In the genomic region with DNA sequence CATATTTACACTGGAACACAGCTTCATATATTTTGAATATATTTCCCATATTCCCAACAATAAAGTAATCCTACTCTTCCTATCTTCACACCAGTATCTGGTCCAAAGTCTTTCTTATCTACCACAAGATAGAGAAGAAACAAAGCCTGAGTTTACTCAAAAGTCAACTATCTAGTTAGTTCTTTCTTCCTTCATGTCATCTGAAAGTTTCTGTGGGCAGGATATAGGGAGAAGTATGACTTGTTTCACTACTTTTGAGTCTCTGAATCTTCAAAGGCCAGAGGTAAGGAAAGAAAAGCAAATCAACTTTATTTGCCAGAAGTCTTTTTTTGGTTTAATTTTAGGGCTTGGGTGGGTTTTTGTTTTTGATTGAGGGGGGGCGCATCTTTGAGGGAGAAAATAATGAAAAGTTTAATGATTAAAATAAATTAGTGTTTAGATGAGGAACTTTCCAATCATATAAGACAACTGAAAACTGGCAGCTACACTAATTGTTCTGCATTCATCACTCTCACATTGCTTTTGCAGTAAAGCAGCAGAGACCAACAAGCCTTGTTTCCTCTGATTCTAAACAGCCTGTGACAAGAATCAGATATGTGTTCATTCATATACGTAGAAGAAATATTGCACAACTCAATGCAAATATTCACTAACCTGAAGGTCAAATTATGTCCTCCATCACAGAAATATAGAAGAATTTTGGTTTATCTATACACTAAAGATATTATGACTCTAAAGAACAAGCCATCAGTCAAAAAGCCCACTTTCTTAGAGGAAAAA, we compare ENCODE assay signal across 1 cellular context.
TF ChIP-seq lines count a peak whose summit lies in the region.

No MANE protein-coding gene starts in this region.

TF ChIP-seq in WTC11, 78 proteins besides CTCF, POLR2A, EP300 and RAD21 (continued from another document):
- TF ChIP-seq, protein P1, sequence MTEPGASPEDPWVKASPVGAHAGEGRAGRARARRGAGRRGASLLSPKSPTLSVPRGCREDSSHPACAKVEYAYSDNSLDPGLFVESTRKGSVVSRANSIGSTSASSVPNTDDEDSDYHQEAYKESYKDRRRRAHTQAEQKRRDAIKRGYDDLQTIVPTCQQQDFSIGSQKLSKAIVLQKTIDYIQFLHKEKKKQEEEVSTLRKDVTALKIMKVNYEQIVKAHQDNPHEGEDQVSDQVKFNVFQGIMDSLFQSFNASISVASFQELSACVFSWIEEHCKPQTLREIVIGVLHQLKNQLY (CRISPR knock-in tag; IDR thresholded peaks at IDR 0.05), result no peak
- no peak for TF ChIP-seq ZNF671 (CRISPR knock-in tag; IDR thresholded peaks at IDR 0.05)
- no peak for TF ChIP-seq GRHL2 (CRISPR knock-in tag; IDR thresholded peaks at IDR 0.05; ENCODE audit: insufficient replicate concordance, severe bottlenecking)
- TF ChIP-seq SP1 (CRISPR knock-in tag; conservative IDR thresholded peaks at IDR 0.05), result no peak
- no peak for TF ChIP-seq MYBL2 (CRISPR knock-in tag; IDR thresholded peaks at IDR 0.05)
- no peak for TF ChIP-seq TEAD1 (CRISPR knock-in tag; IDR thresholded peaks at IDR 0.05)
- TF ChIP-seq, protein P2, sequence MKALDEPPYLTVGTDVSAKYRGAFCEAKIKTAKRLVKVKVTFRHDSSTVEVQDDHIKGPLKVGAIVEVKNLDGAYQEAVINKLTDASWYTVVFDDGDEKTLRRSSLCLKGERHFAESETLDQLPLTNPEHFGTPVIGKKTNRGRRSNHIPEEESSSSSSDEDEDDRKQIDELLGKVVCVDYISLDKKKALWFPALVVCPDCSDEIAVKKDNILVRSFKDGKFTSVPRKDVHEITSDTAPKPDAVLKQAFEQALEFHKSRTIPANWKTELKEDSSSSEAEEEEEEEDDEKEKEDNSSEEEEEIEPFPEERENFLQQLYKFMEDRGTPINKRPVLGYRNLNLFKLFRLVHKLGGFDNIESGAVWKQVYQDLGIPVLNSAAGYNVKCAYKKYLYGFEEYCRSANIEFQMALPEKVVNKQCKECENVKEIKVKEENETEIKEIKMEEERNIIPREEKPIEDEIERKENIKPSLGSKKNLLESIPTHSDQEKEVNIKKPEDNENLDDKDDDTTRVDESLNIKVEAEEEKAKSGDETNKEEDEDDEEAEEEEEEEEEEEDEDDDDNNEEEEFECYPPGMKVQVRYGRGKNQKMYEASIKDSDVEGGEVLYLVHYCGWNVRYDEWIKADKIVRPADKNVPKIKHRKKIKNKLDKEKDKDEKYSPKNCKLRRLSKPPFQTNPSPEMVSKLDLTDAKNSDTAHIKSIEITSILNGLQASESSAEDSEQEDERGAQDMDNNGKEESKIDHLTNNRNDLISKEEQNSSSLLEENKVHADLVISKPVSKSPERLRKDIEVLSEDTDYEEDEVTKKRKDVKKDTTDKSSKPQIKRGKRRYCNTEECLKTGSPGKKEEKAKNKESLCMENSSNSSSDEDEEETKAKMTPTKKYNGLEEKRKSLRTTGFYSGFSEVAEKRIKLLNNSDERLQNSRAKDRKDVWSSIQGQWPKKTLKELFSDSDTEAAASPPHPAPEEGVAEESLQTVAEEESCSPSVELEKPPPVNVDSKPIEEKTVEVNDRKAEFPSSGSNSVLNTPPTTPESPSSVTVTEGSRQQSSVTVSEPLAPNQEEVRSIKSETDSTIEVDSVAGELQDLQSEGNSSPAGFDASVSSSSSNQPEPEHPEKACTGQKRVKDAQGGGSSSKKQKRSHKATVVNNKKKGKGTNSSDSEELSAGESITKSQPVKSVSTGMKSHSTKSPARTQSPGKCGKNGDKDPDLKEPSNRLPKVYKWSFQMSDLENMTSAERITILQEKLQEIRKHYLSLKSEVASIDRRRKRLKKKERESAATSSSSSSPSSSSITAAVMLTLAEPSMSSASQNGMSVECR (CRISPR knock-in tag; IDR thresholded peaks at IDR 0.05; ENCODE audit: borderline replicate concordance), result no peak
- TF ChIP-seq, protein P3, sequence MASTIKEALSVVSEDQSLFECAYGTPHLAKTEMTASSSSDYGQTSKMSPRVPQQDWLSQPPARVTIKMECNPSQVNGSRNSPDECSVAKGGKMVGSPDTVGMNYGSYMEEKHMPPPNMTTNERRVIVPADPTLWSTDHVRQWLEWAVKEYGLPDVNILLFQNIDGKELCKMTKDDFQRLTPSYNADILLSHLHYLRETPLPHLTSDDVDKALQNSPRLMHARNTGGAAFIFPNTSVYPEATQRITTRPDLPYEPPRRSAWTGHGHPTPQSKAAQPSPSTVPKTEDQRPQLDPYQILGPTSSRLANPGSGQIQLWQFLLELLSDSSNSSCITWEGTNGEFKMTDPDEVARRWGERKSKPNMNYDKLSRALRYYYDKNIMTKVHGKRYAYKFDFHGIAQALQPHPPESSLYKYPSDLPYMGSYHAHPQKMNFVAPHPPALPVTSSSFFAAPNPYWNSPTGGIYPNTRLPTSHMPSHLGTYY (CRISPR knock-in tag; IDR thresholded peaks at IDR 0.05), result no peak
- TF ChIP-seq, protein P4, sequence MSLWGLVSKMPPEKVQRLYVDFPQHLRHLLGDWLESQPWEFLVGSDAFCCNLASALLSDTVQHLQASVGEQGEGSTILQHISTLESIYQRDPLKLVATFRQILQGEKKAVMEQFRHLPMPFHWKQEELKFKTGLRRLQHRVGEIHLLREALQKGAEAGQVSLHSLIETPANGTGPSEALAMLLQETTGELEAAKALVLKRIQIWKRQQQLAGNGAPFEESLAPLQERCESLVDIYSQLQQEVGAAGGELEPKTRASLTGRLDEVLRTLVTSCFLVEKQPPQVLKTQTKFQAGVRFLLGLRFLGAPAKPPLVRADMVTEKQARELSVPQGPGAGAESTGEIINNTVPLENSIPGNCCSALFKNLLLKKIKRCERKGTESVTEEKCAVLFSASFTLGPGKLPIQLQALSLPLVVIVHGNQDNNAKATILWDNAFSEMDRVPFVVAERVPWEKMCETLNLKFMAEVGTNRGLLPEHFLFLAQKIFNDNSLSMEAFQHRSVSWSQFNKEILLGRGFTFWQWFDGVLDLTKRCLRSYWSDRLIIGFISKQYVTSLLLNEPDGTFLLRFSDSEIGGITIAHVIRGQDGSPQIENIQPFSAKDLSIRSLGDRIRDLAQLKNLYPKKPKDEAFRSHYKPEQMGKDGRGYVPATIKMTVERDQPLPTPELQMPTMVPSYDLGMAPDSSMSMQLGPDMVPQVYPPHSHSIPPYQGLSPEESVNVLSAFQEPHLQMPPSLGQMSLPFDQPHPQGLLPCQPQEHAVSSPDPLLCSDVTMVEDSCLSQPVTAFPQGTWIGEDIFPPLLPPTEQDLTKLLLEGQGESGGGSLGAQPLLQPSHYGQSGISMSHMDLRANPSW (CRISPR knock-in tag; conservative IDR thresholded peaks at IDR 0.05; ENCODE audit: low read depth), result no peak
- TF ChIP-seq, protein P5, sequence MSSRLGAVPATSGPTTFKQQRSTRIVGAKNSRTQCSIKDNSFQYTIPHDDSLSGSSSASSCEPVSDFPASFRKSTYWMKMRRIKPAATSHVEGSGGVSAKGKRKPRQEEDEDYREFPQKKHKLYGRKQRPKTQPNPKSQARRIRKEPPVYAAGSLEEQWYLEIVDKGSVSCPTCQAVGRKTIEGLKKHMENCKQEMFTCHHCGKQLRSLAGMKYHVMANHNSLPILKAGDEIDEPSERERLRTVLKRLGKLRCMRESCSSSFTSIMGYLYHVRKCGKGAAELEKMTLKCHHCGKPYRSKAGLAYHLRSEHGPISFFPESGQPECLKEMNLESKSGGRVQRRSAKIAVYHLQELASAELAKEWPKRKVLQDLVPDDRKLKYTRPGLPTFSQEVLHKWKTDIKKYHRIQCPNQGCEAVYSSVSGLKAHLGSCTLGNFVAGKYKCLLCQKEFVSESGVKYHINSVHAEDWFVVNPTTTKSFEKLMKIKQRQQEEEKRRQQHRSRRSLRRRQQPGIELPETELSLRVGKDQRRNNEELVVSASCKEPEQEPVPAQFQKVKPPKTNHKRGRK (CRISPR knock-in tag; IDR thresholded peaks at IDR 0.05; ENCODE audit: borderline replicate concordance), result no peak
- TF ChIP-seq SOX15 (CRISPR knock-in tag; IDR thresholded peaks at IDR 0.05), result no peak
